8 cellular contexts compared by ENCODE assay signal in the genomic region with DNA sequence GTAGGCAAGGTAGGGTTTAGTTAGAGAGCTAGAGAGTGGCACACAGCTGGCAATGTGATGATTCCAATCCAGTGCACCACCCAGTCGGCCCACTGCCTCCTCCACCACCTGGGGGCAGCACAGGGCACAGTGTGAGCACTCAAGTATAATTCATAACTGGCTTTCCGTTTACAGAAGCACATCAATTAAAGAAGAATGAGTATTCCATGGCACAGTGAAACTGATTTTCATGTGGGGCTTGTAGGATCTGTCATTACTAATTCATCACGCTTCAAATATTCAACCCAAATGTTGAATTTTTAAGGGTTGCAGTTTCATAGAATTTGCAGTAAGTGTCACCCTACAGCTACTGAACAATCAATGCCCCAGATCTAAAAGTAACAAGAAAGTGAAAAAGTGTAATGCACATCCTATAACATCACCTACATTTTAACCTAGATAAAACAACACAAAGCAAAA.
DNase-seq lines count a peak whose midpoint lies in the region; ATAC-seq, FAIRE-seq and TF ChIP-seq lines count a peak whose summit lies in the region.

No MANE protein-coding gene starts in this region.

- H3K4me1 Mint-ChIP-seq in activated T-helper 17 cell treated with anti-CD3 and anti-CD28 coated beads, Interleukin-2, amount 50 U/mL, for 72 hours = peaks cover 6% of the 10 kb centered on the region

- ATAC-seq in GM21423 (IDR thresholded peaks at IDR 0.05; ENCODE audit: unreplicated experiment) = peak; percentile 64
- ATAC-seq in activated T-helper 17 cell treated with anti-CD3 and anti-CD28 coated beads, Interleukin-2, amount 50 U/mL, for 72 hours (replicated peaks) = peak; percentile 91

- DNase-seq in DMS114 treated with DMSO at 0.1 percent for 48 hours (lab: John Stamatoyannopoulos, UW; ENCODE audit: unreplicated experiment) (peak; percentile 19), RKO (ENCODE audit: low spot score) (peak; percentile 62), frontal cortex (ENCODE audit: low spot score in 2 of 2) (peak in 1 of 2 donors; percentile 16), transverse colon (peak; percentile 73)

- no peak overlapping the region for H3K27ac Mint-ChIP-seq in activated T-helper 17 cell treated with anti-CD3 and anti-CD28 coated beads, Interleukin-2, amount 50 U/mL, for 72 hours

- H3K4me1 ChIP-seq in HUES6 (ENCODE audit: control insufficient read depth, insufficient read depth, low read length) = no peaks in the 10 kb centered on the region
- H3K4me1 ChIP-seq in parathyroid adenoma = no peaks in the 10 kb centered on the region
- H3K4me1 ChIP-seq in transverse colon = no peaks in the 10 kb centered on the region

- H3K9ac ChIP-seq in HUES6 (ENCODE audit: low read length) (no peak overlapping the region), parathyroid adenoma (no peak overlapping the region)

- TF ChIP-seq CTCF in parathyroid adenoma (IDR thresholded peaks at IDR 0.05) (peak; percentile 78), transverse colon (IDR thresholded peaks at IDR 0.05) (peak; percentile 70 to 83 (median 77))

- in situ Hi-C loops in transverse colon (cut with MboI; ENCODE audit: low pct_ligation_motif_present in 1 of 4, low pct_unique_long_range_greater_than_20kb in 1 of 4, low sequenced_read_pairs in 3 of 4) = loop anchor here (5.0 to 25.0 kb wide), 8 partner anchors 150 to 503 kb away; partner anchors contain the start of genes B4GALT4 (in 3 of the 4) and IGSF11 (in 1 of the 4)

- peak; percentile 55 for FAIRE-seq in frontal cortex (lab: Jason Lieb, UNC)

- no peaks in the 10 kb centered on the region for H3K27me3 ChIP-seq in HUES6 (ENCODE audit: control insufficient read depth, insufficient read depth, low read length)
- H3K27me3 ChIP-seq in parathyroid adenoma (ENCODE audit: control insufficient read depth, insufficient read depth, low read length) = no peaks in the 10 kb centered on the region
- H3K27me3 ChIP-seq in transverse colon = peaks cover 7% of the 10 kb centered on the region

- no peaks in the 10 kb centered on the region for H3K9me3 ChIP-seq in HUES6 (ENCODE audit: control insufficient read depth, insufficient read depth, low read depth, low read length)
- H3K9me3 ChIP-seq in parathyroid adenoma (ENCODE audit: control insufficient read depth, low read length) = no peaks in the 10 kb centered on the region
- no peaks in the 10 kb centered on the region for H3K9me3 ChIP-seq in transverse colon

- H3K4me3 ChIP-seq in HUES6 (ENCODE audit: low read depth, low read length) = peak overlapping the region; percentile 32; the same call in 1 of the 2 replicates
- no peak overlapping the region for H3K4me3 ChIP-seq in parathyroid adenoma (ENCODE audit: low read depth, low read length)
- H3K4me3 ChIP-seq in transverse colon = no peak overlapping the region

- H3K36me3 ChIP-seq in HUES6 (ENCODE audit: control insufficient read depth, insufficient read depth, low read length) = no peaks in the 10 kb centered on the region
- H3K36me3 ChIP-seq in parathyroid adenoma (ENCODE audit: control insufficient read depth, insufficient read depth, low read length) = no peaks in the 10 kb centered on the region
- H3K36me3 ChIP-seq in transverse colon = no peaks in the 10 kb centered on the region

- H3K27me3 Mint-ChIP-seq in activated T-helper 17 cell treated with anti-CD3 and anti-CD28 coated beads, Interleukin-2, amount 50 U/mL, for 72 hours = peaks cover 13% of the 10 kb centered on the region

- H2AFZ ChIP-seq in parathyroid adenoma = no peak overlapping the region

- intact Hi-C loops in transverse colon (cut with DNase I; ENCODE audit: low total_unique reads) = loop anchor here (10.0 kb wide), 1 partner anchor 150 kb away; the partner anchor contains the start of gene IGSF11

- no peak overlapping the region for H3K4me2 ChIP-seq in parathyroid adenoma (ENCODE audit: low read length)

- H3K79me2 ChIP-seq in parathyroid adenoma = no peaks in the 10 kb centered on the region

- WGBS in transverse colon (ENCODE audit: low coverage in 1 of 2), 2 donors = 0 to 3% methylated on average over 3 of the region's 3 CpGs

- H3K27ac ChIP-seq in HUES6 (ENCODE audit: low read depth, low read length) (no peak overlapping the region), parathyroid adenoma (no peak overlapping the region), transverse colon (no peak overlapping the region)

- no peak for TF ChIP-seq POLR2A in transverse colon (IDR thresholded peaks at IDR 0.05)

- no peak overlapping the region for H3K4me3 Mint-ChIP-seq in activated T-helper 17 cell treated with anti-CD3 and anti-CD28 coated beads, Interleukin-2, amount 50 U/mL, for 72 hours

- no peaks in the 10 kb centered on the region for H3K36me3 Mint-ChIP-seq in activated T-helper 17 cell treated with anti-CD3 and anti-CD28 coated beads, Interleukin-2, amount 50 U/mL, for 72 hours (ENCODE audit: low read depth)

- no peaks in the 10 kb centered on the region for H3K9me3 Mint-ChIP-seq in activated T-helper 17 cell treated with anti-CD3 and anti-CD28 coated beads, Interleukin-2, amount 50 U/mL, for 72 hours

- no peak for TF ChIP-seq EP300 in transverse colon (IDR thresholded peaks at IDR 0.05; ENCODE audit: low read depth)
